ENCODE assay signal across 14 cellular contexts in genomic region chr9:134661791-134662142, GRCh38. TPM values are rescaled to one million over a fixed set of nuclear protein-coding genes. Genes with fewer than 3 reads are reported as not detected.
DNase-seq lines count a peak whose midpoint lies in the region; ATAC-seq and TF ChIP-seq lines count a peak whose summit lies in the region.
"Had no signal": no experiment of that assay in that cellular context is flagged by ENCODE, and none has a peak within 500 bp of the region (broad histone marks: within the 10 kb centered on the region; RNA-seq: fewer than 3 reads in every experiment).

No MANE protein-coding gene starts in this region.

- H3K27me3 ChIP-seq in IMR-90 (ENCODE audit: control insufficient read depth, insufficient read depth, low read length): no peaks in the 10 kb centered on the region
- H3K27me3 ChIP-seq in esophagus (ENCODE audit: control insufficient read depth in 1 of 2, insufficient read depth in 2 of 2, low read length in 2 of 2): no peaks in the 10 kb centered on the region
- no peaks in the 10 kb centered on the region for H3K27me3 ChIP-seq in mesenchymal stem cell (ENCODE audit: control insufficient read depth in 1 of 2, insufficient read depth in 1 of 2, low read length in 2 of 2)
- no peaks in the 10 kb centered on the region for H3K27me3 ChIP-seq in thoracic aorta (replicated peaks; ENCODE audit: insufficient read depth)
- H3K27me3 ChIP-seq in effector memory CD4-positive, alpha-beta T cell (replicated peaks; ENCODE audit: control insufficient read depth, insufficient read depth, low read length, poor library complexity, severe bottlenecking): no peaks in the 10 kb centered on the region

- H3K36me3 ChIP-seq in IMR-90 (ENCODE audit: control insufficient read depth, insufficient read depth, low read length): peaks cover 29% of the 10 kb centered on the region
- H3K36me3 ChIP-seq in esophagus (ENCODE audit: control insufficient read depth in 2 of 2, insufficient read depth in 2 of 2, low read length in 1 of 2): no peaks in the 10 kb centered on the region
- H3K36me3 ChIP-seq in mesenchymal stem cell (ENCODE audit: control insufficient read depth in 1 of 2, insufficient read depth in 2 of 2, low read depth in 1 of 2, low read length in 2 of 2): peaks cover 9 to 32% of the 10 kb centered on the region in 2 experiments
- H3K36me3 ChIP-seq in thoracic aorta: no peaks in the 10 kb centered on the region
- no peaks in the 10 kb centered on the region for H3K36me3 ChIP-seq in effector memory CD4-positive, alpha-beta T cell (ENCODE audit: control insufficient read depth, insufficient read depth, low read length)

- H3K4me2 ChIP-seq in IMR-90 (ENCODE audit: low read depth, low read length) (peak overlapping the region; percentile 29), mesenchymal stem cell (ENCODE audit: low read length, poor library complexity, severe bottlenecking) (no peak overlapping the region)

- TF ChIP-seq POLR2A in IMR-90 (IDR thresholded peaks at IDR 0.05; ENCODE audit: low read depth, low read length): no peak

- H4K91ac ChIP-seq in IMR-90 (ENCODE audit: insufficient read depth, low read depth, low read length): peak overlapping the region; percentile 53; the same call in 1 of the 2 replicates
- peak overlapping the region; percentile 1 for H4K91ac ChIP-seq in mesenchymal stem cell (ENCODE audit: low read length)

- H2BK5ac ChIP-seq in IMR-90 (ENCODE audit: low read depth, low read length, poor library complexity, severe bottlenecking) (peak overlapping the region; percentile 56), mesenchymal stem cell (ENCODE audit: low read depth, low read length, poor library complexity, severe bottlenecking) (no peak overlapping the region)

- WGBS in IMR-90 (ENCODE audit: extremely low coverage in 2 of 2, insufficient read length in 1 of 2), 2 experiments: no CpG with 5 or more reads among the region's 11 CpGs
- 70 to 76% methylated on average over 11 of the region's 11 CpGs for WGBS in esophagus, 2 donors
- 37% methylated on average over 11 of the region's 11 CpGs for WGBS in mesenchymal stem cell

- no peak overlapping the region for H4K5ac ChIP-seq in IMR-90 (ENCODE audit: low read depth, low read length)

- no peak for TF ChIP-seq RAD21 in IMR-90 (IDR thresholded peaks at IDR 0.05; ENCODE audit: low read length)

- ATAC-seq in IMR-90 (ENCODE audit: low read depth) (peak; percentile 61), thoracic aorta (ENCODE audit: insufficient number of reproducible peaks, low FRiP score, low read depth) (peak; percentile 76)

- H2BK12ac ChIP-seq in mesenchymal stem cell (ENCODE audit: low read length in 2 of 2): no peak overlapping the region

- TF ChIP-seq CTCF in IMR-90 (conservative IDR thresholded peaks at IDR 0.05; ENCODE audit: low read depth, low read length): no peak
- TF ChIP-seq CTCF in thoracic aorta (IDR thresholded peaks at IDR 0.05): no peak

- H4K8ac ChIP-seq in IMR-90 (ENCODE audit: low read depth in 2 of 2, low read length in 2 of 2) (no peak overlapping the region; a peak in 1 of 4 replicates), mesenchymal stem cell (ENCODE audit: low read length) (peak overlapping the region; percentile 4)

- H3K9ac ChIP-seq in IMR-90 (ENCODE audit: low read depth, low read length): no peak overlapping the region
- H3K9ac ChIP-seq in mesenchymal stem cell (ENCODE audit: low read length): peak overlapping the region; percentile 82

- H3K18ac ChIP-seq in IMR-90 (ENCODE audit: low read depth, low read length) (peak overlapping the region; percentile 19), mesenchymal stem cell (ENCODE audit: low read depth in 1 of 2, low read length in 2 of 2) (peak overlapping the region; percentile 34 to 63)

- POLR2A ChIA-PET in IMR-90 (lab: Charles Lee; ENCODE audit: unreplicated experiment): no interaction called here

- H2AFZ ChIP-seq in IMR-90 (replicated peaks; ENCODE audit: low read length, poor library complexity) (peak overlapping the region; percentile 4), mesenchymal stem cell (ENCODE audit: low read depth, low read length) (no peak overlapping the region)

- H2AK9ac ChIP-seq in IMR-90 (replicated peaks; ENCODE audit: low read depth, low read length, poor library complexity): peak overlapping the region; percentile 22

- dilution Hi-C loops in IMR-90 (cut with HindIII; ENCODE audit: low sequenced_read_pairs, unreplicated experiment): no loop called here

- peaks cover 91% of the 10 kb centered on the region for H4K20me1 ChIP-seq in IMR-90 (ENCODE audit: insufficient read depth, low read length)

- H3K4ac ChIP-seq in IMR-90 (ENCODE audit: low read depth, low read length) (peak overlapping the region; percentile 40), mesenchymal stem cell (ENCODE audit: low read depth in 1 of 2, low read length in 2 of 2) (peak overlapping the region in 1 of 2 experiments; percentile 3)

- H3K27ac ChIP-seq in IMR-90 (ENCODE audit: insufficient read depth, low read length) (peak overlapping the region; percentile 52), esophagus (ENCODE audit: low read depth in 2 of 2, low read length in 1 of 2) (peak overlapping the region; percentile 37 to 74), mesenchymal stem cell (ENCODE audit: low read length, poor library complexity, severe bottlenecking) (peak overlapping the region; percentile 86), thoracic aorta (peak overlapping the region; percentile 83 to 88)
- H3K27ac ChIP-seq in effector memory CD4-positive, alpha-beta T cell (ENCODE audit: insufficient read depth, low read length, poor library complexity, severe bottlenecking): no peak overlapping the region
- H3K27ac ChIP-seq: SK-N-MC had no signal

- peak overlapping the region; percentile 34; the same call in 1 of the 2 replicates for H3K56ac ChIP-seq in IMR-90 (ENCODE audit: extremely low read depth, insufficient read depth, low read length)

- no peaks in the 10 kb centered on the region for H3K9me3 ChIP-seq in IMR-90 (ENCODE audit: control insufficient read depth, insufficient read depth, low read length)
- H3K9me3 ChIP-seq in esophagus (ENCODE audit: control insufficient read depth in 2 of 2, insufficient read depth in 1 of 2, low read depth in 1 of 2, low read length in 1 of 2): peaks cover 0 to 6% of the 10 kb centered on the region in 2 donors
- H3K9me3 ChIP-seq in mesenchymal stem cell (ENCODE audit: control insufficient read depth, low read length): no peaks in the 10 kb centered on the region
- H3K9me3 ChIP-seq in thoracic aorta: no peaks in the 10 kb centered on the region
- H3K9me3 ChIP-seq in effector memory CD4-positive, alpha-beta T cell (ENCODE audit: control insufficient read depth, low read length): peaks cover 5% of the 10 kb centered on the region

- H2AK5ac ChIP-seq in IMR-90 (ENCODE audit: low read depth, low read length) (no peak overlapping the region), mesenchymal stem cell (ENCODE audit: low read length, severe bottlenecking) (no peak overlapping the region)

- CTCF ChIA-PET in IMR-90 (lab: Yijun Ruan, JAX): interaction anchor here (0.7 to 1.7 kb wide), 3 partner anchors 38 to 212 kb away, joined by 4 to 6 read pairs (median 4); no protein-coding TSS in a partner anchor

- DNase-seq in IMR-90 (peak; percentile 80), mesenchymal stem cell (no peak), thoracic aorta (ENCODE audit: low spot score) (peak; percentile 41), NCI-H2171 (lab: John Stamatoyannopoulos, UW) (no peak), NCI-H82 (lab: John Stamatoyannopoulos, UW) (no peak), NOMO-1 treated with DMSO at 0.1 percent for 48 hours (lab: John Stamatoyannopoulos, UW; ENCODE audit: unreplicated experiment) (no peak)
- DNase-seq in effector memory CD4-positive, alpha-beta T cell: no peak
- DNase-seq: activated CD4-positive, alpha-beta T cell treated with anti-CD3 and anti-CD28 coated beads, Interleukin-2, amount 50 U/mL, for 1 hour; activated naive CD4-positive, alpha-beta T cell; endodermal cell; kidney glomerular epithelial cell; NCI-H446 had no signal

- H2BK20ac ChIP-seq in IMR-90 (ENCODE audit: low read depth, low read length): no peak overlapping the region

- peak overlapping the region; percentile 7; the same call in 1 of the 2 replicates for H3K23ac ChIP-seq in IMR-90 (ENCODE audit: low read depth, low read length)
- H3K23ac ChIP-seq in mesenchymal stem cell (ENCODE audit: low read length in 2 of 2): no peak overlapping the region

- H3K79me1 ChIP-seq in IMR-90 (ENCODE audit: low read depth in 1 of 2, low read length in 2 of 2) (peaks cover 39 to 81% of the 10 kb centered on the region in 2 experiments), mesenchymal stem cell (replicated peaks; ENCODE audit: low read length, poor library complexity, severe bottlenecking) (peaks cover 40% of the 10 kb centered on the region)

- H3K9me1 ChIP-seq in IMR-90 (ENCODE audit: insufficient read depth, low read length): peaks cover 51% of the 10 kb centered on the region

- BruUV-seq in IMR-90 (replicated peaks; lab: Mats Ljungman, UMichigan): no TSS peak

- H2BK120ac ChIP-seq in IMR-90 (ENCODE audit: low read depth, low read length) (peak overlapping the region; percentile 28), mesenchymal stem cell (ENCODE audit: low read depth, low read length) (no peak overlapping the region)

- H3K14ac ChIP-seq in IMR-90 (replicated peaks; ENCODE audit: low read depth, low read length): peak overlapping the region; percentile 20; the same call in 1 of the 2 replicates
- H3K14ac ChIP-seq in mesenchymal stem cell (ENCODE audit: low read length in 2 of 2): no peak overlapping the region

- in situ Hi-C loops in IMR-90 (cut with MboI; ENCODE audit: low sequenced_read_pairs): loop anchor here (10.0 kb wide), 1 partner anchor 497 kb away; the partner anchor contains the start of gene RNU6ATAC

- H3K4me3 ChIP-seq in IMR-90 (ENCODE audit: insufficient read depth, low read depth, low read length) (no peak overlapping the region), esophagus (ENCODE audit: low read depth in 1 of 2, low read length in 2 of 2) (no peak overlapping the region), mesenchymal stem cell (ENCODE audit: insufficient read depth in 1 of 2, low read depth in 1 of 2, low read length in 2 of 2) (peak overlapping the region in 1 of 2 experiments; percentile 57), thoracic aorta (no peak overlapping the region)
- H3K4me3 ChIP-seq in effector memory CD4-positive, alpha-beta T cell (ENCODE audit: insufficient read depth, low read depth, low read length, poor library complexity, severe bottlenecking): no peak overlapping the region
- H3K4me3 ChIP-seq: SK-N-MC had no signal

- intact Hi-C loops in IMR-90 (cut with micrococcal nuclease): loop anchor here (1.0 to 5.0 kb wide), 3 partner anchors 9 to 214 kb away; no protein-coding TSS in a partner anchor

- H3K4me1 ChIP-seq in IMR-90 (ENCODE audit: control insufficient read depth, insufficient read depth, low read length) (peaks cover 32% of the 10 kb centered on the region), esophagus (ENCODE audit: control insufficient read depth in 2 of 2, insufficient read depth in 2 of 2, low read length in 1 of 2) (no peaks in the 10 kb centered on the region), mesenchymal stem cell (ENCODE audit: control insufficient read depth, insufficient read depth, low read depth, low read length) (peaks cover 39% of the 10 kb centered on the region), thoracic aorta (ENCODE audit: control insufficient read depth in 1 of 2, low read depth in 2 of 2) (peaks cover 48 to 73% of the 10 kb centered on the region in 2 donors)
- H3K4me1 ChIP-seq in effector memory CD4-positive, alpha-beta T cell (ENCODE audit: control insufficient read depth, insufficient read depth, low read length, poor library complexity, severe bottlenecking): no peaks in the 10 kb centered on the region

- H2BK15ac ChIP-seq in IMR-90 (ENCODE audit: low read depth, low read length) (no peak overlapping the region), mesenchymal stem cell (ENCODE audit: low read depth, poor library complexity, severe bottlenecking) (no peak overlapping the region)

RNA-seq across cellular contexts. Expression of gene COL5A1, which starts 20.2 kb away (rescaled TPM):
- total RNA-seq in IMR-90 (2012; rRNA removed): 19.2 and 21.1 TPM in 2 replicates
- 154 and 173 TPM in 2 replicates for polyA plus RNA-seq in IMR-90 (2012; rRNA removed)
- 95.5 and 194 TPM in 2 replicates for polyA plus RNA-seq in IMR-90 (2012; cell fraction: cytosol; rRNA removed)
- polyA plus RNA-seq in IMR-90 (2012; cell fraction: nucleus; rRNA removed; ENCODE audit: low replicate concordance): 391 and 419 TPM in 2 replicates
- polyA plus RNA-seq in esophagus: 1 to 10 TPM; 3.5 to 7.6 TPM
- 754 TPM for polyA plus RNA-seq in mesenchymal stem cell (2013, experiment 1 of 2)
- polyA plus RNA-seq in mesenchymal stem cell (2013, experiment 2 of 2): 709 TPM
- total RNA-seq in thoracic aorta: 100 to 1,000 TPM; 127 to 129 TPM

Comparison
In these comparisons a context has a peak if more than half of its experiments do, and no peak if none do; other contexts are left out.
1. DNase-seq: peak in IMR-90 (single experiment) and thoracic aorta (single experiment); none in mesenchymal stem cell (single experiment), effector memory CD4-positive, alpha-beta T cell (0 of 3), NCI-H2171 (single experiment), NCI-H82 (single experiment) and NOMO-1 treated with DMSO at 0.1 percent for 48 hours (single experiment).